In the genomic region with DNA sequence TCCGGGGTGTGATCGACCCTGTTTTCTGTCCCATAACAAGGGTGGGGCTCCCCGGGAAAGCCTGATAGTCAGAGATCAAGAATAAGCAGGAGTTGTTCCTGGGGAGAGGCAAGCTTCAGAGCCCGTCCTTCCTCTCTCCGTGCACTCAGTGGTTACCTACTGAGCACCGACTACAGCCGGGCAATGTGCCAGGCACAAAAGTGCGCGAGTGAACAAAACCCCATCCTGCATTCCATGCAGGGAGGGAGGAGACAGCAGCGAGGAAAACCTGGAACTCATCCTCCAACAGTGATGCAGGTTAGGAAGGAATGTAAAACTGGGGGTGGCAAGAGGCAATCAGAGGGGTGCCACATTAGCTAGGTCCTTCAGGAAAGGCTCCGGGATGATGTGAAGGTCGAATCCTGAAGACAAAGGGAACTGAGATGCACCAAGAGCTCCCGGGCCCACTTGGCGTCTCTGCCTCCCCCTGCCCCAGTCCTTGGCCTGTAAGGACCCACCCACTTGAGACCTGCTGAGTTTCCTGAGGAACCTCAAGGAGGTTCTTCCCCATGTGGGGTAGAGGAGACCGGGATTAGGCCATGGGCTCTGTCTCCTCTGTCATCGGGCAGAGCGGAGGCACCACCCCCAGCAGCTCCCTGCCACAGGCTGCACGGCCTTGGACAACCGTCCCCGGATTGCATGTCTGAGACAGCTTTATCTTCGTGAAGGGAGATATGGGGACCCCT, we compare ENCODE assay signal across 18 cellular contexts.
DNase-seq lines count a peak whose midpoint lies in the region; ATAC-seq, FAIRE-seq and TF ChIP-seq lines count a peak whose summit lies in the region.
"Had no signal": no experiment of that assay in that cellular context is flagged by ENCODE, and none has a peak within 500 bp of the region (broad histone marks: within the 10 kb centered on the region; RNA-seq: fewer than 3 reads in every experiment).

No MANE protein-coding gene starts in this region.

- TF ChIP-seq CTCF in heart left ventricle (IDR thresholded peaks at IDR 0.05) (no peak), heart right ventricle (IDR thresholded peaks at IDR 0.05) (no peak), coronary artery (IDR thresholded peaks at IDR 0.05) (no peak), omental fat pad (IDR thresholded peaks at IDR 0.05) (no peak), GM10266 (IDR thresholded peaks at IDR 0.05; ENCODE audit: control insufficient read depth, insufficient read depth, low read depth, missing control alignments) (no peak)

- H3K36me3 ChIP-seq in heart left ventricle (no peaks in the 10 kb centered on the region), heart right ventricle (no peaks in the 10 kb centered on the region)
- H3K36me3 ChIP-seq: cardiac muscle cell had no signal

- DNase-seq in heart left ventricle = peak in 3 of 5 donors; percentile 15 to 48 (median 21)
- no peak for DNase-seq in heart right ventricle
- peak; percentile 58 for DNase-seq in coronary artery (ENCODE audit: low spot score)
- DNase-seq in omental fat pad (ENCODE audit: low spot score) = peak; percentile 21
- DNase-seq in NCI-H1092 treated with DMSO at 0.1 percent for 48 hours (lab: John Stamatoyannopoulos, UW) = no peak
- no peak for DNase-seq in GM12892 (ENCODE audit: insufficient read length)
- no peak for DNase-seq in GM10266 (ENCODE audit: extremely low spot score)
- DNase-seq in NCI-H187 (lab: John Stamatoyannopoulos, UW) = no peak
- DNase-seq: effector memory CD8-positive, alpha-beta T cell; NCI-H1048; NCI-H2171 treated with DMSO at 0.1 percent for 48 hours; retina; SHP77 had no signal

- FAIRE-seq in GM12892 (lab: Jason Lieb, UNC) = no peak
- FAIRE-seq: G401.6, K562 had no signal

- H3K4me1 ChIP-seq in heart left ventricle (peaks cover 0 to 14% (median 4%) of the 10 kb centered on the region in 12 donors), heart right ventricle (peaks cover 0 to 20% (median 5%) of the 10 kb centered on the region in 9 donors)

- 68 to 76% (median 72%) methylated on average over 21 of the region's 21 CpGs for WGBS in heart left ventricle, 4 donors
- WGBS in heart right ventricle, 2 donors = 75 to 76% methylated on average over 21 of the region's 21 CpGs

- intact Hi-C loops in heart left ventricle (cut with DNase I) = no loop called here
- intact Hi-C loops in heart right ventricle (cut with DNase I) = no loop called here

- H3K27ac ChIP-seq in heart left ventricle (no peak overlapping the region), heart right ventricle (no peak overlapping the region), coronary artery (no peak overlapping the region)
- H3K27ac ChIP-seq: cardiac muscle cell had no signal

- ATAC-seq in heart left ventricle = no peak
- no peak for ATAC-seq in heart right ventricle
- no peak for ATAC-seq in omental fat pad (ENCODE audit: low FRiP score)
- ATAC-seq: activated CD4-positive, CD25-positive, alpha-beta regulatory T cell treated with anti-CD3 and anti-CD28 coated beads, Interleukin-2, amount 50 U/mL, for 24 hours; effector memory CD8-positive, alpha-beta T cell; K562; naive thymus-derived CD4-positive, alpha-beta T cell had no signal

- H3K4me3 ChIP-seq in heart left ventricle = no peak overlapping the region
- H3K4me3 ChIP-seq in heart right ventricle = no peak overlapping the region
- H3K4me3 ChIP-seq in coronary artery = no peak overlapping the region
- H3K4me3 ChIP-seq: cardiac muscle cell, K562 had no signal

- TF ChIP-seq POLR2A in heart left ventricle (IDR thresholded peaks at IDR 0.05) (no peak), GM12892 (IDR thresholded peaks at IDR 0.05; ENCODE audit: low read depth, low read length) (no peak)

- H3K27me3 ChIP-seq in heart left ventricle (peaks cover 0 to 23% (median 0%) of the 10 kb centered on the region in 9 donors), heart right ventricle (peaks cover 0 to 28% (median 10%) of the 10 kb centered on the region in 7 donors)
- H3K27me3 ChIP-seq: cardiac muscle cell had no signal

- H3K9me3 ChIP-seq in heart left ventricle (no peaks in the 10 kb centered on the region), heart right ventricle (no peaks in the 10 kb centered on the region)

Comparison
In these comparisons a context has a peak if more than half of its experiments do, and no peak if none do; other contexts are left out.
1. DNase-seq: peak in heart left ventricle (3 of 5), coronary artery (single experiment) and omental fat pad (single experiment); none in heart right ventricle (0 of 2), NCI-H1092 treated with DMSO at 0.1 percent for 48 hours (single experiment), GM12892 (single experiment), GM10266 (single experiment) and NCI-H187 (0 of 2).